In genomic region chr18:303578-303977, GRCh38 we compare ENCODE assay signal across 26 cellular contexts.
"Had no signal": no experiment of that assay in that cellular context is flagged by ENCODE, and none has a peak within 500 bp of the region (broad histone marks: within the 10 kb centered on the region; RNA-seq: fewer than 3 reads in every experiment).

No MANE protein-coding gene starts in this region.

- H3K79me2 ChIP-seq: hepatocyte had no signal

- H3K4me1 Mint-ChIP-seq: naive thymus-derived CD4-positive, alpha-beta T cell; nephron; stimulated activated memory B cell treated with anti-CD40 and anti-IgM and Interleukin-4, amounts not matched to agents 10 μg/mL and 1 μg/mL and 100 μg/mL, for 72 hours had no signal

- H2AFZ ChIP-seq: hepatocyte had no signal

- H3K36me3 Mint-ChIP-seq: naive thymus-derived CD4-positive, alpha-beta T cell; stimulated activated memory B cell treated with anti-CD40 and anti-IgM and Interleukin-4, amounts not matched to agents 10 μg/mL and 1 μg/mL and 100 μg/mL, for 72 hours had no signal

- H3K27ac Mint-ChIP-seq: naive thymus-derived CD4-positive, alpha-beta T cell; nephron; stimulated activated memory B cell treated with anti-CD40 and anti-IgM and Interleukin-4, amounts not matched to agents 10 μg/mL and 1 μg/mL and 100 μg/mL, for 72 hours had no signal

- H3K27ac ChIP-seq: dorsolateral prefrontal cortex, epithelial cell of prostate, foreskin keratinocyte, gastroesophageal sphincter, heart left ventricle, hepatocyte, left lung, ovary, psoas muscle, sigmoid colon, transverse colon, upper lobe of right lung, uterus had no signal

- DNase-seq: dorsolateral prefrontal cortex; effector CD4-positive, alpha-beta T cell; foreskin keratinocyte; heart left ventricle; kidney; left lung; mesenchymal stem cell; midbrain; naive thymus-derived CD4-positive, alpha-beta T cell; occipital lobe; ovary; posterior cingulate gyrus; psoas muscle; right cardiac atrium; sigmoid colon; stimulated activated CD4-positive, alpha-beta T cell treated with anti-CD3 and anti-CD28 coated beads, Interleukin-4, amount 100 ng/mL, for 4 hours; stimulated activated naive CD8-positive, alpha-beta T cell treated with anti-CD3 and anti-CD28 coated beads, Interleukin-15, Interleukin-2, amounts not matched to agents 100 U/mL and 50 U/mL, for 24 hours; transverse colon; upper lobe of right lung; uterus had no signal

- H3K4me2 ChIP-seq: hepatocyte had no signal

- H3K4me3 ChIP-seq: dorsolateral prefrontal cortex, gastroesophageal sphincter, heart left ventricle, hepatocyte, left lung, ovary, psoas muscle, sigmoid colon, transverse colon, upper lobe of right lung, uterus had no signal

- H3K36me3 ChIP-seq: gastroesophageal sphincter, heart left ventricle, left lung, ovary, sigmoid colon, transverse colon, upper lobe of right lung, uterus had no signal

- H3K4me1 ChIP-seq: foreskin keratinocyte, gastroesophageal sphincter, left lung, psoas muscle, sigmoid colon, transverse colon, upper lobe of right lung, uterus had no signal

- H3K4me3 Mint-ChIP-seq: naive thymus-derived CD4-positive, alpha-beta T cell; nephron; stimulated activated memory B cell treated with anti-CD40 and anti-IgM and Interleukin-4, amounts not matched to agents 10 μg/mL and 1 μg/mL and 100 μg/mL, for 72 hours had no signal

- ATAC-seq: esophagus mucosa; foreskin keratinocyte; gastroesophageal sphincter; heart left ventricle; left lung; naive thymus-derived CD4-positive, alpha-beta T cell; psoas muscle; right cardiac atrium; stimulated activated memory B cell treated with anti-CD40 and anti-IgM and Interleukin-4, amounts not matched to agents 10 μg/mL and 1 μg/mL and 100 μg/mL, for 72 hours; stimulated activated naive CD8-positive, alpha-beta T cell treated with anti-CD3 and anti-CD28 coated beads, Interleukin-15, Interleukin-2, amounts not matched to agents 100 U/mL and 50 U/mL, for 24 hours; upper lobe of right lung had no signal

- H3K27me3 ChIP-seq: foreskin keratinocyte, gastroesophageal sphincter, hepatocyte, left lung, ovary, sigmoid colon, transverse colon, upper lobe of right lung, uterus had no signal

- H3K9me3 Mint-ChIP-seq: nephron; stimulated activated memory B cell treated with anti-CD40 and anti-IgM and Interleukin-4, amounts not matched to agents 10 μg/mL and 1 μg/mL and 100 μg/mL, for 72 hours had no signal
